In genomic region chr7:75055830-75056431, GRCh38 we compare ENCODE assay signal across 13 cellular contexts. TPM values are rescaled to one million over a fixed set of nuclear protein-coding genes. Genes with fewer than 3 reads are reported as not detected.
DNase-seq lines count a peak whose midpoint lies in the region; ATAC-seq, FAIRE-seq and TF ChIP-seq lines count a peak whose summit lies in the region.
"Had no signal": no experiment of that assay in that cellular context is flagged by ENCODE, and none has a peak within 500 bp of the region (broad histone marks: within the 10 kb centered on the region; RNA-seq: fewer than 3 reads in every experiment).

No MANE protein-coding gene starts in this region.

- TF ChIP-seq EP300 in sigmoid colon (IDR thresholded peaks at IDR 0.05): no peak

- H3K27me3 Mint-ChIP-seq in Caco-2 (ENCODE audit: insufficient read depth, unreplicated experiment): no peaks in the 10 kb centered on the region
- H3K27me3 Mint-ChIP-seq: activated B cell treated with CpG ODN at 0.5 μM for 24 hours had no signal

- H3K36me3 ChIP-seq in heart right ventricle: peaks cover 0 to 97% (median 48%) of the 10 kb centered on the region in 9 donors
- H3K36me3 ChIP-seq in sigmoid colon: peaks cover 25 to 97% (median 45%) of the 10 kb centered on the region in 4 donors
- H3K36me3 ChIP-seq in Caco-2 (ENCODE audit: control insufficient read depth, insufficient read depth, low read length): no peaks in the 10 kb centered on the region; the same call in 1 of the 2 replicates

- WGBS in heart right ventricle, 2 donors: 68 to 76% methylated on average over 10 of the region's 10 CpGs
- 79 to 84% methylated on average over 10 of the region's 10 CpGs for WGBS in sigmoid colon, 2 donors

- CTCF ChIA-PET in AG04450 (lab: Charles Lee): no interaction called here
- CTCF ChIA-PET in Caco-2 (lab: Charles Lee): interaction anchor here (0.6 kb wide), 1 partner anchor 684 kb away, joined by 5 read pairs; no protein-coding TSS in a partner anchor

- no peaks in the 10 kb centered on the region for H3K4me1 Mint-ChIP-seq in Caco-2 (ENCODE audit: low read depth, unreplicated experiment)
- H3K4me1 Mint-ChIP-seq: activated B cell treated with CpG ODN at 0.5 μM for 24 hours had no signal

- intact Hi-C loops in heart right ventricle (cut with DNase I) (no loop called here), sigmoid colon (cut with DNase I) (no loop called here), Caco-2 (cut with micrococcal nuclease; ENCODE audit: unreplicated experiment) (no loop called here)

- peaks cover 79% of the 10 kb centered on the region for H3K36me3 Mint-ChIP-seq in Caco-2 (ENCODE audit: insufficient read depth, unreplicated experiment)

- peak overlapping the region; percentile 47 for H3K27ac ChIP-seq in AG04450 (ENCODE audit: low read depth, low read length)
- peak overlapping the region in 9 of 10 donors; percentile 9 to 82 (median 61) for H3K27ac ChIP-seq in heart right ventricle
- H3K27ac ChIP-seq in sigmoid colon: peak overlapping the region; percentile 65 to 84 (median 80)

- no peak overlapping the region for H3K4me3 Mint-ChIP-seq in Caco-2 (ENCODE audit: unreplicated experiment)
- H3K4me3 Mint-ChIP-seq: activated B cell treated with CpG ODN at 0.5 μM for 24 hours had no signal

- H3K27me3 ChIP-seq in AG04450 (ENCODE audit: control insufficient read depth, insufficient read depth, low read length) (no peaks in the 10 kb centered on the region), heart right ventricle (no peaks in the 10 kb centered on the region), sigmoid colon (no peaks in the 10 kb centered on the region), Caco-2 (replicated peaks; ENCODE audit: control insufficient read depth, insufficient read depth, low read length) (no peaks in the 10 kb centered on the region)

- DNase-seq in AG04450 (ENCODE audit: low read depth, low spot score) (no peak), astrocyte of the hippocampus (ENCODE audit: low read depth, low spot score) (peak; percentile 78), heart right ventricle (no peak), sigmoid colon (peak; percentile 82), GM19239 (ENCODE audit: insufficient read length, low spot score) (no peak), Caco-2 (no peak)
- no peak for DNase-seq in stimulated activated CD4-positive, alpha-beta T cell treated with anti-CD3 and anti-CD28 coated beads, Interleukin-4, amount 100 ng/mL, for 1 hour
- DNase-seq: activated B cell treated with CpG ODN at 0.5 μM for 24 hours, NCI-H1092 treated with DMSO at 0.1 percent for 48 hours, NCI-H526 had no signal

- H3K4me1 ChIP-seq in heart right ventricle (peaks cover 0 to 35% (median 17%) of the 10 kb centered on the region in 9 donors), sigmoid colon (peaks cover 0 to 50% (median 38%) of the 10 kb centered on the region in 4 donors), Caco-2 (no peaks in the 10 kb centered on the region)

- H3K9me3 ChIP-seq in AG04450 (ENCODE audit: control insufficient read depth, insufficient read depth, low read length) (no peaks in the 10 kb centered on the region), heart right ventricle (no peaks in the 10 kb centered on the region), sigmoid colon (no peaks in the 10 kb centered on the region), Caco-2 (no peaks in the 10 kb centered on the region)

- H3K27ac Mint-ChIP-seq in Caco-2 (ENCODE audit: unreplicated experiment): no peak overlapping the region
- H3K27ac Mint-ChIP-seq: activated B cell treated with CpG ODN at 0.5 μM for 24 hours had no signal

- no peak for FAIRE-seq in GM19239 (lab: Jason Lieb, UNC)
- FAIRE-seq: colon, G401.6 had no signal

- H3K9me3 Mint-ChIP-seq in Caco-2 (ENCODE audit: unreplicated experiment): no peaks in the 10 kb centered on the region
- H3K9me3 Mint-ChIP-seq: activated B cell treated with CpG ODN at 0.5 μM for 24 hours had no signal

- H3K4me3 ChIP-seq in AG04450 (ENCODE audit: low read depth, low read length): no peak overlapping the region
- no peak overlapping the region for H3K4me3 ChIP-seq in heart right ventricle
- H3K4me3 ChIP-seq in sigmoid colon: no peak overlapping the region
- no peak overlapping the region for H3K4me3 ChIP-seq in Caco-2 (ENCODE audit: low read depth, low read length)

- TF ChIP-seq CTCF in AG04450 (IDR thresholded peaks at IDR 0.05; ENCODE audit: low read depth, low read length): no peak
- no peak for TF ChIP-seq CTCF in heart right ventricle (IDR thresholded peaks at IDR 0.05)
- no peak for TF ChIP-seq CTCF in sigmoid colon (IDR thresholded peaks at IDR 0.05)
- no peak for TF ChIP-seq CTCF in Caco-2 (IDR thresholded peaks at IDR 0.05; ENCODE audit: insufficient read depth in 1 of 2, low read depth in 1 of 2, low read length in 1 of 2, severe bottlenecking in 1 of 2, unreplicated experiment in 1 of 2)

- no TSS peak for BruUV-seq in Caco-2 (replicated peaks; lab: Mats Ljungman, UMichigan)

- no peak for TF ChIP-seq POLR2A in sigmoid colon (IDR thresholded peaks at IDR 0.05)

- ATAC-seq in heart right ventricle: peak in 6 of 8 donors; percentile 20 to 54 (median 38)
- ATAC-seq in GM21619 (IDR thresholded peaks at IDR 0.05; ENCODE audit: unreplicated experiment): no peak

- POLR2A ChIA-PET in AG04450 (lab: Yijun Ruan, JAX): interaction anchor here (0.6 to 1.0 kb wide), 2 partner anchors 10 to 17 kb away, joined by 4 to 5 read pairs; no protein-coding TSS in a partner anchor
- POLR2A ChIA-PET in Caco-2 (lab: Charles Lee): no interaction called here

RNA-seq across cellular contexts. Expression of gene RCC1L, which starts 17.7 kb away (rescaled TPM):
- polyA plus RNA-seq in AG04450 (2011; rRNA removed) (56.1 and 59.1 TPM in 2 replicates), heart right ventricle (10 to 100 TPM; 36.3 to 38.1 TPM), sigmoid colon (10 to 100 TPM; 27.0 to 47.2 (median 33.3) TPM)
- 28.7 and 32.9 TPM in 2 replicates for polyA minus RNA-seq in AG04450 (2011; rRNA and poly(A)+ RNA removed)
- total RNA-seq in heart right ventricle (10 to 100 TPM; 43.2 to 61.6 (median 51.7) TPM), sigmoid colon (10 to 100 TPM; 39.9 to 58.1 (median 40.5) TPM), Caco-2 (2022) (62.4 and 63.9 TPM in 2 replicates)

RNA-seq across cellular contexts. Expression of gene GTF2IRD2B, which starts 36.5 kb away (rescaled TPM):
- polyA plus RNA-seq in AG04450 (2011; rRNA removed): 22.0 and 23.6 TPM in 2 replicates
- polyA minus RNA-seq in AG04450 (2011; rRNA and poly(A)+ RNA removed): 19.2 and 28.8 TPM in 2 replicates
- 10 to 100 TPM; 26.8 to 44.6 (median 33.7) TPM for total RNA-seq in heart right ventricle
- 10 to 100 TPM; 13.4 to 29.5 TPM for polyA plus RNA-seq in heart right ventricle
- 100 to 1,000 TPM in 1 of 4 donors, 10 to 100 TPM in 3; 63.7 to 100 (median 71.2) TPM for total RNA-seq in sigmoid colon
- 10 to 100 TPM in 2 of 3 donors, 1 to 10 TPM in 1; 9.0 to 12.6 (median 12.5) TPM for polyA plus RNA-seq in sigmoid colon
- total RNA-seq in Caco-2 (2022): 20.0 and 23.5 TPM in 2 replicates

Comparison
In these comparisons a context has a peak if more than half of its experiments do, and no peak if none do; other contexts are left out.
1. DNase-seq: peak in astrocyte of the hippocampus (single experiment) and sigmoid colon (single experiment); none in AG04450 (single experiment), heart right ventricle (0 of 2), GM19239 (single experiment), Caco-2 (0 of 2) and stimulated activated CD4-positive, alpha-beta T cell treated with anti-CD3 and anti-CD28 coated beads, Interleukin-4, amount 100 ng/mL, for 1 hour (single experiment).
2. Peak in every context shown above with its lines, with median percentiles within 50 percentile points of each other: H3K27ac ChIP-seq.